ENCODE assay signal across 21 cellular contexts in genomic region chr4:185819144-185819543, GRCh38. TPM values are rescaled to one million over a fixed set of nuclear protein-coding genes. Genes with fewer than 3 reads are reported as not detected.
A peak's percentile ranks its signal among the peaks of the same experiment; 100 is the strongest.
DNase-seq lines count a peak whose midpoint lies in the region; ATAC-seq, FAIRE-seq and TF ChIP-seq lines count a peak whose summit lies in the region.
"Had no signal": no experiment of that assay in that cellular context is flagged by ENCODE, and none has a peak within 500 bp of the region (broad histone marks: within the 10 kb centered on the region; RNA-seq: fewer than 3 reads in every experiment).

No MANE protein-coding gene starts in this region.

- intact Hi-C loops in HepG2 (cut with micrococcal nuclease; ENCODE audit: unreplicated experiment): loop anchor here (10.0 kb wide), 1 partner anchor 146 kb away; no protein-coding TSS in a partner anchor
- intact Hi-C loops in right lobe of liver (cut with DNase I): no loop called here
- intact Hi-C loops in body of pancreas (cut with DNase I): no loop called here
- intact Hi-C loops in stomach (cut with DNase I; ENCODE audit: low total_unique reads): no loop called here
- intact Hi-C loops in A673 (cut with micrococcal nuclease; ENCODE audit: unreplicated experiment): no loop called here

- no TSS peak for BruUV-seq in HepG2 (replicated peaks; lab: Mats Ljungman, UMichigan)
- no TSS peak for BruUV-seq in A673 (replicated peaks; lab: Mats Ljungman, UMichigan)

- peaks cover 3% of the 10 kb centered on the region for H3K27me3 Mint-ChIP-seq in progenitor cell of endocrine pancreas
- no peaks in the 10 kb centered on the region for H3K27me3 Mint-ChIP-seq in activated CD4-positive, alpha-beta memory T cell treated with anti-CD3 and anti-CD28 coated beads, Interleukin-2, amount 10 ng/mL, durations not matched to agents 7 days and 5 days

- H3K36me3 Mint-ChIP-seq in progenitor cell of endocrine pancreas (ENCODE audit: insufficient read depth): no peaks in the 10 kb centered on the region
- H3K36me3 Mint-ChIP-seq in activated CD4-positive, alpha-beta memory T cell treated with anti-CD3 and anti-CD28 coated beads, Interleukin-2, amount 10 ng/mL, durations not matched to agents 7 days and 5 days (ENCODE audit: low read depth): no peaks in the 10 kb centered on the region
- H3K36me3 Mint-ChIP-seq: CD4-positive, alpha-beta memory T cell had no signal

- no peak for DNase-seq in HepG2 (ENCODE audit: low spot score)
- DNase-seq in right lobe of liver: no peak
- no peak for DNase-seq in body of pancreas
- DNase-seq in stomach: no peak
- DNase-seq in A673 (ENCODE audit: low spot score): no peak
- DNase-seq in progenitor cell of endocrine pancreas (ENCODE audit: low spot score, unreplicated experiment): no peak
- no peak for DNase-seq in activated CD4-positive, alpha-beta memory T cell treated with anti-CD3 and anti-CD28 coated beads, Interleukin-2, amount 10 ng/mL, durations not matched to agents 7 days and 5 days
- DNase-seq: 8988T; C1 segment of cervical spinal cord; Calu3; CD4-positive, alpha-beta memory T cell; COR-L47; DMS53; DMS79 treated with DMSO at 0.1 percent for 48 hours; GF-D8; GOT3; H7; HCEC 1CT had no signal

- no peak overlapping the region for H3K4me2 ChIP-seq in HepG2 (ENCODE audit: low read depth, low read length)
- H3K4me2 ChIP-seq: A549 had no signal

- H4K20me1 ChIP-seq in HepG2 (ENCODE audit: insufficient read depth, low read length): no peaks in the 10 kb centered on the region

- H3K9ac ChIP-seq in HepG2 (ENCODE audit: insufficient read depth, low read depth, low read length): no peak overlapping the region

- peaks cover 40% of the 10 kb centered on the region for H3K4me1 ChIP-seq in HepG2 (ENCODE audit: insufficient read depth, low read length)
- peaks cover 0 to 16% (median 3%) of the 10 kb centered on the region in 4 donors for H3K4me1 ChIP-seq in right lobe of liver
- H3K4me1 ChIP-seq in body of pancreas: peaks cover 78% of the 10 kb centered on the region
- H3K4me1 ChIP-seq in stomach: peaks cover 6 to 51% (median 26%) of the 10 kb centered on the region in 4 donors
- H3K4me1 ChIP-seq in A673 (ENCODE audit: insufficient read depth, low read length, poor library complexity, severe bottlenecking): no peaks in the 10 kb centered on the region
- H3K4me1 ChIP-seq: A549 had no signal

- no peak overlapping the region for H3K4me3 Mint-ChIP-seq in progenitor cell of endocrine pancreas (ENCODE audit: low read depth)
- no peak overlapping the region for H3K4me3 Mint-ChIP-seq in activated CD4-positive, alpha-beta memory T cell treated with anti-CD3 and anti-CD28 coated beads, Interleukin-2, amount 10 ng/mL, durations not matched to agents 7 days and 5 days
- H3K4me3 Mint-ChIP-seq: CD4-positive, alpha-beta memory T cell had no signal

- no peak for TF ChIP-seq RAD21 in HepG2 (CRISPR knock-in tag; IDR thresholded peaks at IDR 0.05)

- TF ChIP-seq CTCF in HepG2 (CRISPR knock-in tag; IDR thresholded peaks at IDR 0.05) (no peak), right lobe of liver (IDR thresholded peaks at IDR 0.05) (no peak), body of pancreas (IDR thresholded peaks at IDR 0.05) (no peak), stomach (IDR thresholded peaks at IDR 0.05) (no peak), A673 (conservative IDR thresholded peaks at IDR 0.05; ENCODE audit: low read depth, low read length) (no peak), progenitor cell of endocrine pancreas (IDR thresholded peaks at IDR 0.05; ENCODE audit: unreplicated experiment) (no peak)

- no peak for TF ChIP-seq POLR2A in HepG2 (IDR thresholded peaks at IDR 0.05; ENCODE audit: insufficient read depth in 1 of 2, low read depth in 2 of 2, low read length in 2 of 2)
- no peak for TF ChIP-seq POLR2A in right lobe of liver (IDR thresholded peaks at IDR 0.05)
- no peak for TF ChIP-seq POLR2A in body of pancreas (IDR thresholded peaks at IDR 0.05)
- TF ChIP-seq POLR2A in stomach (IDR thresholded peaks at IDR 0.05): no peak

- no peaks in the 10 kb centered on the region for H3K9me3 Mint-ChIP-seq in progenitor cell of endocrine pancreas (ENCODE audit: low read depth)
- no peaks in the 10 kb centered on the region for H3K9me3 Mint-ChIP-seq in activated CD4-positive, alpha-beta memory T cell treated with anti-CD3 and anti-CD28 coated beads, Interleukin-2, amount 10 ng/mL, durations not matched to agents 7 days and 5 days

- POLR2A ChIA-PET in HepG2 (lab: Yijun Ruan, JAX) (interaction anchor here (0.7 kb wide), 1 partner anchor 10 kb away, joined by 3 read pairs; no protein-coding TSS in a partner anchor), A673 (lab: Charles Lee; ENCODE audit: low non-redundant PET) (no interaction called here)
- POLR2A ChIA-PET in activated CD4-positive, alpha-beta memory T cell treated with anti-CD3 and anti-CD28 coated beads, Interleukin-2, amount 10 ng/mL, durations not matched to agents 7 days and 5 days (lab: Charles Lee): no interaction called here

- H3K79me2 ChIP-seq in HepG2 (ENCODE audit: insufficient read depth, low read length): no peaks in the 10 kb centered on the region

- H3K9me3 ChIP-seq in HepG2 (ENCODE audit: low read length) (no peaks in the 10 kb centered on the region), right lobe of liver (no peaks in the 10 kb centered on the region), body of pancreas (no peaks in the 10 kb centered on the region), stomach (no peaks in the 10 kb centered on the region), A673 (ENCODE audit: low read depth, low read length, poor library complexity, severe bottlenecking) (no peaks in the 10 kb centered on the region)
- H3K9me3 ChIP-seq: A549 had no signal

- ATAC-seq in HepG2: no peak
- ATAC-seq in right lobe of liver: no peak
- no peak for ATAC-seq in body of pancreas
- ATAC-seq: A549 had no signal

- H3K27ac ChIP-seq in HepG2 (ENCODE audit: extremely low read length, insufficient read depth, low read length) (no peak overlapping the region), right lobe of liver (no peak overlapping the region), body of pancreas (peak overlapping the region; percentile 93 to 97 (median 96)), stomach (peak overlapping the region; percentile 45 to 90 (median 85)), A673 (ENCODE audit: low read depth, low read length, poor library complexity, severe bottlenecking) (no peak overlapping the region)
- H3K27ac ChIP-seq: A549 had no signal

- no peak for FAIRE-seq in HepG2 (lab: Jason Lieb, UNC)
- FAIRE-seq: A549, GM12891, GM18507 had no signal

- H3K27me3 ChIP-seq in HepG2 (ENCODE audit: control insufficient read depth in 1 of 2, insufficient read depth in 2 of 2, low read length in 2 of 2) (no peaks in the 10 kb centered on the region), right lobe of liver (no peaks in the 10 kb centered on the region), body of pancreas (no peaks in the 10 kb centered on the region), stomach (no peaks in the 10 kb centered on the region), A673 (replicated peaks; ENCODE audit: insufficient read depth, low read depth, low read length, poor library complexity) (peaks cover 8% of the 10 kb centered on the region)

- H3K4me3 ChIP-seq in HepG2 (replicated peaks in 1 of 3; ENCODE audit: insufficient read depth in 1 of 3, low read depth in 2 of 3, low read length in 3 of 3) (no peak overlapping the region), right lobe of liver (no peak overlapping the region), body of pancreas (no peak overlapping the region), stomach (no peak overlapping the region), A673 (ENCODE audit: low read depth, low read length, poor library complexity, severe bottlenecking) (no peak overlapping the region)
- H3K4me3 ChIP-seq: A549 had no signal

- H3K4me1 Mint-ChIP-seq in progenitor cell of endocrine pancreas (ENCODE audit: low read depth): peaks cover 34% of the 10 kb centered on the region
- H3K4me1 Mint-ChIP-seq in activated CD4-positive, alpha-beta memory T cell treated with anti-CD3 and anti-CD28 coated beads, Interleukin-2, amount 10 ng/mL, durations not matched to agents 7 days and 5 days: no peaks in the 10 kb centered on the region
- H3K4me1 Mint-ChIP-seq: CD4-positive, alpha-beta memory T cell had no signal

- no peak overlapping the region for H2AFZ ChIP-seq in HepG2 (ENCODE audit: low read length)

- H3K36me3 ChIP-seq in HepG2 (replicated peaks in 1 of 2; ENCODE audit: control insufficient read depth in 1 of 2, insufficient read depth in 2 of 2, low read length in 2 of 2) (no peaks in the 10 kb centered on the region), right lobe of liver (no peaks in the 10 kb centered on the region), body of pancreas (replicated peaks in 1 of 2; ENCODE audit: insufficient read depth in 1 of 2, low read depth in 2 of 2) (no peaks in the 10 kb centered on the region), stomach (no peaks in the 10 kb centered on the region), A673 (ENCODE audit: insufficient read depth, low read length, poor library complexity, severe bottlenecking) (no peaks in the 10 kb centered on the region)

- in situ Hi-C loops in HepG2 (cut with HindIII; ENCODE audit: extremely low pct_ligation_motif_present, low pct_unique_long_range_greater_than_20kb): no loop called here

- no peak overlapping the region for H3K27ac Mint-ChIP-seq in progenitor cell of endocrine pancreas
- H3K27ac Mint-ChIP-seq in activated CD4-positive, alpha-beta memory T cell treated with anti-CD3 and anti-CD28 coated beads, Interleukin-2, amount 10 ng/mL, durations not matched to agents 7 days and 5 days: no peak overlapping the region
- H3K27ac Mint-ChIP-seq: CD4-positive, alpha-beta memory T cell had no signal

- 88% methylated on average over 5 of the region's 5 CpGs for WGBS in HepG2 (ENCODE audit: low lambda C conversion rate)
- WGBS in right lobe of liver (ENCODE audit: insufficient coverage, low coverage, low lambda C conversion rate, missing lambda C conversion rate): 61% methylated on average over 4 of the region's 5 CpGs
- 75 to 80% methylated on average over 5 of the region's 5 CpGs for WGBS in body of pancreas, 2 donors
- 83 to 89% (median 86%) methylated on average over 5 of the region's 5 CpGs for WGBS in stomach, 5 donors

- no peak for TF ChIP-seq EP300 in HepG2 (IDR thresholded peaks at IDR 0.05; ENCODE audit: low read depth in 2 of 2, low read length in 2 of 2)
- TF ChIP-seq EP300 in HepG2 (CRISPR knock-in tag; IDR thresholded peaks at IDR 0.05; ENCODE audit: borderline replicate concordance): no peak
- TF ChIP-seq EP300 in stomach (IDR thresholded peaks at IDR 0.05): no peak

- CTCF ChIA-PET in HepG2 (lab: Yijun Ruan, JAX; ENCODE audit: low intra/inter-chr PET ratio, low total read pairs) (no interaction called here), A673 (lab: Charles Lee) (no interaction called here)
- CTCF ChIA-PET in activated CD4-positive, alpha-beta memory T cell treated with anti-CD3 and anti-CD28 coated beads, Interleukin-2, amount 10 ng/mL, durations not matched to agents 7 days and 5 days (lab: Charles Lee): no interaction called here

RNA-seq across cellular contexts. Expression of gene SORBS2, which starts 7.2 kb away (rescaled TPM):
- total RNA-seq in HepG2 (2016; rRNA removed; fragmentation: Illumina TruSeq; extraction: Trizol): 25.0 and 29.0 TPM in 2 replicates
- total RNA-seq in HepG2 (2016; cell fraction: cytosol; rRNA removed; fragmentation: Illumina TruSeq; extraction: Trizol; ENCODE audit: low read depth): 7.2 and 7.3 TPM in 2 replicates
- 26.0 and 26.2 TPM in 2 replicates for total RNA-seq in HepG2 (2016; cell fraction: insoluble cytoplasmic fraction; rRNA removed; fragmentation: Illumina TruSeq; extraction: Trizol)
- total RNA-seq in HepG2 (2016; cell fraction: membrane; rRNA removed; fragmentation: Illumina TruSeq; extraction: Trizol): 12.8 and 16.4 TPM in 2 replicates
- 62.8 and 62.9 TPM in 2 replicates for total RNA-seq in HepG2 (2016; cell fraction: nucleus; rRNA removed; fragmentation: Illumina TruSeq; extraction: Trizol)
- 55.9 and 80.5 TPM in 2 replicates for polyA plus RNA-seq in HepG2 (2011; rRNA removed)
- 38.4 and 48.7 TPM in 2 replicates for polyA plus RNA-seq in HepG2 (2011; cell fraction: cytosol; rRNA removed)
- 61.7 and 83.9 TPM in 2 replicates for polyA plus RNA-seq in HepG2 (2011; cell fraction: nucleus; rRNA removed)
- 34.7 and 45.4 TPM in 2 replicates for polyA plus RNA-seq in HepG2 (2012)
- 1.7 and 2.6 TPM in 2 replicates for polyA plus RNA-seq in HepG2 (2016; cell fraction: cytosol; fragmentation: Illumina TruSeq; extraction: Trizol; ENCODE audit: low read depth)
- 29.6 and 32.7 TPM in 2 replicates for polyA plus RNA-seq in HepG2 (2016; cell fraction: insoluble cytoplasmic fraction; fragmentation: Illumina TruSeq; extraction: Trizol; ENCODE audit: low read depth)
- 9.9 and 11.6 TPM in 2 replicates for polyA plus RNA-seq in HepG2 (2016; cell fraction: membrane; fragmentation: Illumina TruSeq; extraction: Trizol; ENCODE audit: low read depth)
- polyA plus RNA-seq in HepG2 (2016; cell fraction: nucleus; fragmentation: Illumina TruSeq; extraction: Trizol; ENCODE audit: insufficient read depth, low read depth): 27.2 and 29.5 TPM in 2 replicates
- 11.3 and 137 TPM in 2 replicates for polyA minus RNA-seq in HepG2 (2011; rRNA and poly(A)+ RNA removed; ENCODE audit: low replicate concordance)
- polyA minus RNA-seq in HepG2 (2011; cell fraction: cytosol; rRNA and poly(A)+ RNA removed): 39.1 and 42.7 TPM in 2 replicates
- polyA minus RNA-seq in HepG2 (2011; cell fraction: nucleus; rRNA and poly(A)+ RNA removed): 166 and 180 TPM in 2 replicates
- 100 to 1,000 TPM in 4 of 6 experiments, 10 to 100 TPM in 2; 60.8 to 144 (median 107) TPM for total RNA-seq in right lobe of liver
- total RNA-seq in body of pancreas: 100 to 1,000 TPM; 210 to 218 TPM
- total RNA-seq in stomach: 100 to 1,000 TPM in 4 of 5 donors, 1 to 10 TPM in 1; 9.0 to 908 (median 235) TPM
- 10 to 100 TPM; 20.0 to 31.2 (median 23.8) TPM for polyA plus RNA-seq in stomach
- total RNA-seq in A673 (2021): not detected in 2 replicates
- total RNA-seq in progenitor cell of endocrine pancreas: 92.6 and 94.2 TPM in 2 replicates
- not detected for total RNA-seq in activated CD4-positive, alpha-beta memory T cell treated with anti-CD3 and anti-CD28 coated beads, Interleukin-2, amount 10 ng/mL, durations not matched to agents 7 days and 5 days
- total RNA-seq: CD4-positive, alpha-beta memory T cell had no signal
- polyA plus RNA-seq: CD4-positive, alpha-beta memory T cell had no signal

Comparison
In these comparisons a context has a peak if more than half of its experiments do, and no peak if none do; other contexts are left out.
1. H3K27ac ChIP-seq: peak in body of pancreas (4 of 4) and stomach (5 of 5); none in HepG2 (single experiment), right lobe of liver (0 of 3) and A673 (single experiment).